In the genomic region with DNA sequence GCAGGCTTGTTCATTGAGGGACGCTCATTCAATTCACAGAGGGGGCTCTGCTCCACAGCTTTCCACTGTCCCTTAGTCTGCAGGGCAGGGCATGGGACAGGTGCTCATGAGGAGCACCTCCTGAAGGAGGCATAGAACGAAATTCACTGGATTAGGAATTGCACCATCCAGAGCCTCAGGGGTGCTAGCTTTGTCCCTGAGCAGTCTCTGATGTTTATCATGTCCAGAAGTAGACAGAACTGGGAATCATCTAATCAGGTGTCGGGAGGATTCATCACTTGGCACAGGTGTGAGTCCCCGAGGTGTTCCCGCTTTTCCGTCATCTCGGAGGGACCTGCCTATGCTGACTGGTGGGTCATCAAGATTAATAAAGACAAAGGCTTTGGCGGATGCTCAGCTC, we compare ENCODE assay signal across 20 cellular contexts.
DNase-seq lines count a peak whose midpoint lies in the region; ATAC-seq, FAIRE-seq and TF ChIP-seq lines count a peak whose summit lies in the region.
"Had no signal": no experiment of that assay in that cellular context is flagged by ENCODE, and none has a peak within 500 bp of the region (broad histone marks: within the 10 kb centered on the region; RNA-seq: fewer than 3 reads in every experiment).

No MANE protein-coding gene starts in this region.

- no peak for TF ChIP-seq CTCF in coronary artery (IDR thresholded peaks at IDR 0.05)
- TF ChIP-seq CTCF in H1 (IDR thresholded peaks at IDR 0.05; ENCODE audit: control extremely low read depth in 1 of 3, insufficient read depth in 1 of 3, low read depth in 1 of 3, low read length in 3 of 3): no peak
- no peak for TF ChIP-seq CTCF in osteocyte (IDR thresholded peaks at IDR 0.05)
- TF ChIP-seq CTCF in type B pancreatic cell (conservative IDR thresholded peaks at IDR 0.05): no peak

- H3K36me3 ChIP-seq in H1 (ENCODE audit: control insufficient read depth in 2 of 4, insufficient read depth in 4 of 4, low read length in 3 of 4): no peaks in the 10 kb centered on the region

- H3K9ac ChIP-seq in H1 (replicated peaks in 1 of 4; ENCODE audit: extremely low read depth in 1 of 4, low read depth in 3 of 4, low read length in 3 of 4): no peak overlapping the region

- H3K9me3 Mint-ChIP-seq in osteocyte (ENCODE audit: unreplicated experiment): peaks cover 25% of the 10 kb centered on the region
- H3K9me3 Mint-ChIP-seq in type B pancreatic cell: no peaks in the 10 kb centered on the region

- no peak overlapping the region for H2AFZ ChIP-seq in H1 (ENCODE audit: low read length)

- H3K4me3 Mint-ChIP-seq in osteocyte (ENCODE audit: unreplicated experiment) (no peak overlapping the region), type B pancreatic cell (no peak overlapping the region)
- H3K4me3 Mint-ChIP-seq: CD4-positive, alpha-beta memory T cell had no signal

- H2BK120ac ChIP-seq in H1 (replicated peaks; ENCODE audit: low read depth, low read length): no peak overlapping the region

- no peaks in the 10 kb centered on the region for H3K79me1 ChIP-seq in H1 (ENCODE audit: low read depth, low read length)

- H4K5ac ChIP-seq in H1 (ENCODE audit: insufficient read length, low read depth, low read length): no peak overlapping the region

- no peak for ATAC-seq in HG03378 (IDR thresholded peaks at IDR 0.05; ENCODE audit: unreplicated experiment)
- ATAC-seq: A549 had no signal

- H3K23ac ChIP-seq in H1 (ENCODE audit: insufficient read length): no peak overlapping the region

- H3K27ac ChIP-seq in coronary artery: no peak overlapping the region
- H3K27ac ChIP-seq in H1 (ENCODE audit: low read depth, low read length): no peak overlapping the region
- H3K27ac ChIP-seq: A549 had no signal

- H3K23me2 ChIP-seq in H1 (ENCODE audit: low read depth, low read length): no peaks in the 10 kb centered on the region

- H3K9me3 ChIP-seq in H1 (ENCODE audit: insufficient read depth in 2 of 2, low read depth in 1 of 2, low read length in 1 of 2): no peaks in the 10 kb centered on the region
- H3K9me3 ChIP-seq: A549 had no signal

- H2BK12ac ChIP-seq in H1 (ENCODE audit: low read depth, low read length): peak overlapping the region; percentile 17; the same call in 1 of the 2 replicates

- H4K20me1 ChIP-seq in H1 (replicated peaks in 1 of 2; ENCODE audit: control insufficient read depth in 1 of 2, insufficient read depth in 2 of 2, low read length in 2 of 2): no peaks in the 10 kb centered on the region

- FAIRE-seq in H1 (lab: Jason Lieb, UNC): no peak
- FAIRE-seq in GM19239 (lab: Jason Lieb, UNC): no peak
- FAIRE-seq in GM12892 (lab: Jason Lieb, UNC): no peak
- FAIRE-seq: A549, G401.6 had no signal

- H4K8ac ChIP-seq in H1 (ENCODE audit: extremely low read depth, insufficient read depth, low read length): no peak overlapping the region

- H3K4me2 ChIP-seq in H1 (ENCODE audit: insufficient read depth in 1 of 2, low read depth in 2 of 2, low read length in 2 of 2): no peak overlapping the region
- H3K4me2 ChIP-seq: A549 had no signal

- H3K27ac Mint-ChIP-seq in osteocyte (ENCODE audit: unreplicated experiment) (no peak overlapping the region), type B pancreatic cell (no peak overlapping the region)
- H3K27ac Mint-ChIP-seq: CD4-positive, alpha-beta memory T cell had no signal

- H2BK20ac ChIP-seq in H1 (ENCODE audit: low read length): no peak overlapping the region

- no peak overlapping the region for H3K18ac ChIP-seq in H1 (ENCODE audit: extremely low read depth, low read length)

- peak overlapping the region; percentile 4 for H3K4ac ChIP-seq in H1 (replicated peaks; ENCODE audit: insufficient read length, low read depth, low read length)

- H3K4me1 Mint-ChIP-seq in osteocyte (ENCODE audit: unreplicated experiment): no peaks in the 10 kb centered on the region
- H3K4me1 Mint-ChIP-seq in type B pancreatic cell (ENCODE audit: unreplicated experiment): no peaks in the 10 kb centered on the region

- no peak overlapping the region for H4K91ac ChIP-seq in H1 (replicated peaks; ENCODE audit: insufficient read length, low read length)

- H2BK15ac ChIP-seq in H1 (ENCODE audit: low read length): no peak overlapping the region

- WGBS in H1 (ENCODE audit: extremely low coverage in 1 of 2, insufficient coverage in 1 of 2, insufficient read length in 1 of 2, insufficient replicate concordance in 2 of 2, low coverage in 1 of 2, low lambda C conversion rate in 2 of 2, missing lambda C conversion rate in 1 of 2), 2 experiments: 89% methylated on average over 7 of the region's 8 CpGs; no CpG with 5 or more reads in 1 of the 2 experiments

- H3K36me3 Mint-ChIP-seq in osteocyte (ENCODE audit: unreplicated experiment): peaks cover 2% of the 10 kb centered on the region
- H3K36me3 Mint-ChIP-seq in type B pancreatic cell: no peaks in the 10 kb centered on the region
- H3K36me3 Mint-ChIP-seq: CD4-positive, alpha-beta memory T cell had no signal

- TF ChIP-seq POLR2A in H1 (IDR thresholded peaks at IDR 0.05; ENCODE audit: control extremely low read depth in 1 of 2, low read depth in 2 of 2, low read length in 2 of 2) (no peak), GM12892 (IDR thresholded peaks at IDR 0.05; ENCODE audit: low read depth, low read length) (no peak)

- H3K4me1 ChIP-seq in H1 (replicated peaks in 1 of 4; ENCODE audit: control insufficient read depth in 3 of 4, insufficient read depth in 4 of 4, low read length in 3 of 4): no peaks in the 10 kb centered on the region
- H3K4me1 ChIP-seq: A549 had no signal

- no peak for TF ChIP-seq EP300 in H1 (IDR thresholded peaks at IDR 0.05; ENCODE audit: borderline replicate concordance in 1 of 2, low read depth in 2 of 2, low read length in 2 of 2)

- no peak overlapping the region for H2BK5ac ChIP-seq in H1 (ENCODE audit: low read depth, low read length)

- no peak overlapping the region for H3K56ac ChIP-seq in H1 (replicated peaks; ENCODE audit: insufficient read length, low read depth, low read length)

- H3K27me3 Mint-ChIP-seq in osteocyte (ENCODE audit: unreplicated experiment) (no peaks in the 10 kb centered on the region), type B pancreatic cell (peaks cover 44% of the 10 kb centered on the region)

- CTCF ChIA-PET in H1 (lab: Charles Lee; ENCODE audit: partially characterized antibody): no interaction called here

- H3K79me2 ChIP-seq in H1 (ENCODE audit: control insufficient read depth in 1 of 2, insufficient read depth in 2 of 2, low read length in 2 of 2): no peaks in the 10 kb centered on the region

- H2AK5ac ChIP-seq in H1 (ENCODE audit: low read depth, low read length): no peak overlapping the region

- no peak for TF ChIP-seq RAD21 in H1 (IDR thresholded peaks at IDR 0.05 in 1 of 2, conservative IDR thresholded peaks at IDR 0.05 in 1 of 2; ENCODE audit: low read depth in 2 of 2, low read length in 2 of 2)

- no peaks in the 10 kb centered on the region for H3K27me3 ChIP-seq in H1 (replicated peaks in 1 of 4; ENCODE audit: control insufficient read depth in 3 of 4, extremely low read depth in 1 of 4, insufficient read depth in 3 of 4, low read length in 3 of 4)

- H3K4me3 ChIP-seq in coronary artery: no peak overlapping the region
- no peak overlapping the region for H3K4me3 ChIP-seq in H1 (ENCODE audit: extremely low read depth in 1 of 4, insufficient read depth in 2 of 4, low read depth in 3 of 4, low read length in 4 of 4)
- H3K4me3 ChIP-seq: A549 had no signal

- no peak overlapping the region for H3K14ac ChIP-seq in H1 (ENCODE audit: insufficient read length)

- POLR2A ChIA-PET in H1 (lab: Charles Lee; ENCODE audit: partially characterized antibody): no interaction called here

- peak; percentile 54 for DNase-seq in coronary artery (ENCODE audit: low spot score)
- no peak for DNase-seq in H1 (ENCODE audit: low read depth in 1 of 2, low spot score in 2 of 2)
- DNase-seq in osteocyte (ENCODE audit: extremely low spot score, unreplicated experiment): peak; percentile 64
- peak; percentile 18 for DNase-seq in type B pancreatic cell (ENCODE audit: extremely low spot score, unreplicated experiment)
- DNase-seq in GM19239 (ENCODE audit: insufficient read length, low spot score): no peak
- DNase-seq in GM12892 (ENCODE audit: insufficient read length): no peak
- DNase-seq: 8988T; ACHN; C1 segment of cervical spinal cord; Calu3; CD4-positive, alpha-beta memory T cell; COR-L47; DMS53; DND-41; GOT3; H7; HCEC 1CT had no signal

TF ChIP-seq in H1, 55 proteins besides CTCF, POLR2A, EP300 and RAD21:
- TF ChIP-seq RNF2 (IDR thresholded peaks at IDR 0.05; ENCODE audit: borderline replicate concordance, low read depth, low read length, missing control alignments, poor library complexity, severe bottlenecking) (no peak), KDM4A (IDR thresholded peaks at IDR 0.05; ENCODE audit: low read depth, low read length, severe bottlenecking) (no peak), BCL11A (IDR thresholded peaks at IDR 0.05; ENCODE audit: low read depth in 2 of 2, low read length in 2 of 2) (no peak), ASH2L (IDR thresholded peaks at IDR 0.05; ENCODE audit: low read length) (no peak), HDAC2 (IDR thresholded peaks at IDR 0.05; ENCODE audit: borderline replicate concordance in 1 of 2, low read depth in 2 of 2, low read length in 2 of 2) (no peak), SIN3A (conservative IDR thresholded peaks at IDR 0.05 in 1 of 2, IDR thresholded peaks at IDR 0.05 in 1 of 2; ENCODE audit: low read depth in 1 of 2, low read length in 2 of 2) (no peak), EZH2 (IDR thresholded peaks at IDR 0.05; ENCODE audit: low read depth, low read length, severe bottlenecking) (no peak), TAF1 (IDR thresholded peaks at IDR 0.05; ENCODE audit: low read depth, low read length) (no peak), CTBP2 (IDR thresholded peaks at IDR 0.05; ENCODE audit: borderline replicate concordance, insufficient read depth, insufficient read length, low read length) (no peak), RFX5 (IDR thresholded peaks at IDR 0.05; ENCODE audit: borderline replicate concordance, low read depth, low read length) (no peak), JUND (IDR thresholded peaks at IDR 0.05; ENCODE audit: low read length) (no peak), JUN (IDR thresholded peaks at IDR 0.05; ENCODE audit: low read depth, low read length) (no peak)
- TF ChIP-seq, protein P1, sequence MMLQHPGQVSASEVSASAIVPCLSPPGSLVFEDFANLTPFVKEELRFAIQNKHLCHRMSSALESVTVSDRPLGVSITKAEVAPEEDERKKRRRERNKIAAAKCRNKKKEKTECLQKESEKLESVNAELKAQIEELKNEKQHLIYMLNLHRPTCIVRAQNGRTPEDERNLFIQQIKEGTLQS (IDR thresholded peaks at IDR 0.05; ENCODE audit: insufficient read depth, low read depth, low read length): no peak

Comparison
In these comparisons a context has a peak if more than half of its experiments do, and no peak if none do; other contexts are left out.
1. DNase-seq: peak in coronary artery (single experiment), osteocyte (single experiment) and type B pancreatic cell (single experiment); none in H1 (0 of 2), GM19239 (single experiment) and GM12892 (single experiment).